In the genomic region with DNA sequence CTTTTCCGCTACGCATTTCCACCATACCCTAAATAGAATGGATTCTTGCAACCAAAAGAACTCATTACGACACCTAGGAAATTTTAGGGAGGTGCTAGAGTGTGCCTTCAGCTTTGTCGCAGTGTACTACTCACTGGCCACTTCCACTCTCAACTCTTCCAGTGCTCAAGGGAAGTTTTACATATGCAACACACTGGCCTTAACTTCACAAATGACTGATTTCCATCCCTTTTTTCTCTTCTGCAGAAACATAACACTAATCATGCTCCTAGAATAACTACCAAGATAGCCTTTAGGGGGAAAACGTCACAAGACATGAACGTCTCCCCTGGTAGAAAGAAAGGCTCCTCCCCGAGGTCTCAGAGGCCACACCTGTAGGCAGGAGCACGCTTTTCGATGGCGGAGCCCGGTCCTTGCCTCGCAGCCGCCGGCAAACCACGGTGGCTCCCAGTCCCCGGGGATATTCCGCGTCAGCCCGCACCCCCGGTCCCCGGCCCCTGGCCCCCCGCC, we compare ENCODE assay signal across 8 cellular contexts. TPM values are rescaled to one million over a fixed set of nuclear protein-coding genes. Genes with fewer than 3 reads are reported as not detected.
A peak's percentile ranks its signal among the peaks of the same experiment; 100 is the strongest.
DNase-seq lines count a peak whose midpoint lies in the region; ATAC-seq and TF ChIP-seq lines count a peak whose summit lies in the region.

No MANE protein-coding gene starts in this region.

- H3K4ac ChIP-seq in IMR-90 (ENCODE audit: low read depth, low read length) = peak overlapping the region; percentile 24; the same call in 1 of the 2 replicates

- H3K9ac ChIP-seq in IMR-90 (ENCODE audit: low read depth, low read length) = peak overlapping the region; percentile 69

- ATAC-seq in GM21619 (IDR thresholded peaks at IDR 0.05; ENCODE audit: unreplicated experiment) = peak; percentile 67
- peak; percentile 33 for ATAC-seq in IMR-90 (ENCODE audit: low read depth)
- peak; percentile 59 for ATAC-seq in Right ventricle myocardium superior (ENCODE audit: poor library complexity)

- TF ChIP-seq POLR2A in IMR-90 (IDR thresholded peaks at IDR 0.05; ENCODE audit: low read depth, low read length) = no peak

- TF ChIP-seq CTCF in IMR-90 (conservative IDR thresholded peaks at IDR 0.05; ENCODE audit: low read depth, low read length) (no peak), type B pancreatic cell (conservative IDR thresholded peaks at IDR 0.05) (no peak)

- H2AK5ac ChIP-seq in IMR-90 (ENCODE audit: low read depth, low read length) = peak overlapping the region; percentile 10; the same call in 1 of the 2 replicates

- H2AK9ac ChIP-seq in IMR-90 (replicated peaks; ENCODE audit: low read depth, low read length, poor library complexity) = no peak overlapping the region

- no peak overlapping the region for H3K18ac ChIP-seq in IMR-90 (ENCODE audit: low read depth, low read length)

- DNase-seq in Daoy (ENCODE audit: low read depth) (peak; percentile 79), IMR-90 (peak; percentile 39), SIG-M5 (lab: John Stamatoyannopoulos, UW) (peak; percentile 41), Right ventricle myocardium superior (peak; percentile 70), posterior cingulate gyrus (peak in 8 of 10 donors; percentile 40 to 91 (median 58)), type B pancreatic cell (ENCODE audit: extremely low spot score, unreplicated experiment) (peak; percentile 78)
- peak; percentile 82 for DNase-seq in activated naive CD4-positive, alpha-beta T cell treated with Interleukin-2 at 50 U/mL for 16 hours

- no peak for TF ChIP-seq RAD21 in IMR-90 (IDR thresholded peaks at IDR 0.05; ENCODE audit: low read length)

- peak overlapping the region; percentile 96 for H3K4me2 ChIP-seq in IMR-90 (ENCODE audit: low read depth, low read length)

- no peaks in the 10 kb centered on the region for H3K36me3 ChIP-seq in IMR-90 (ENCODE audit: control insufficient read depth, insufficient read depth, low read length)

- H4K5ac ChIP-seq in IMR-90 (ENCODE audit: low read depth, low read length) = peak overlapping the region; percentile 56

- H3K27ac ChIP-seq in IMR-90 (ENCODE audit: insufficient read depth, low read length) = no peak overlapping the region

- in situ Hi-C loops in IMR-90 (cut with MboI; ENCODE audit: low sequenced_read_pairs) = no loop called here

- no peaks in the 10 kb centered on the region for H3K27me3 ChIP-seq in IMR-90 (ENCODE audit: control insufficient read depth, insufficient read depth, low read length)

- peak overlapping the region; percentile 66; the same call in 1 of the 2 replicates for H3K56ac ChIP-seq in IMR-90 (ENCODE audit: extremely low read depth, insufficient read depth, low read length)

- peak overlapping the region; percentile 80 for H3K14ac ChIP-seq in IMR-90 (replicated peaks; ENCODE audit: low read depth, low read length)

- BruUV-seq in IMR-90 (replicated peaks; lab: Mats Ljungman, UMichigan) = no TSS peak

- intact Hi-C loops in IMR-90 (cut with micrococcal nuclease) = loop anchor here (2.0 to 5.0 kb wide), 3 partner anchors 117 to 142 kb away; no protein-coding TSS in a partner anchor
- intact Hi-C loops in Right ventricle myocardium superior (cut with DNase I) = loop anchor here (5.0 kb wide), 1 partner anchor 118 kb away; no protein-coding TSS in a partner anchor
- intact Hi-C loops in posterior cingulate gyrus (cut with DNase I) = no loop called here

- no peaks in the 10 kb centered on the region for H3K4me1 ChIP-seq in IMR-90 (ENCODE audit: control insufficient read depth, insufficient read depth, low read length)

- H4K91ac ChIP-seq in IMR-90 (ENCODE audit: insufficient read depth, low read depth, low read length) = no peak overlapping the region; the same call in 1 of the 2 replicates

- H4K20me1 ChIP-seq in IMR-90 (ENCODE audit: insufficient read depth, low read length) = no peaks in the 10 kb centered on the region

- H2BK20ac ChIP-seq in IMR-90 (ENCODE audit: low read depth, low read length) = no peak overlapping the region

- H3K23ac ChIP-seq in IMR-90 (ENCODE audit: low read depth, low read length) = peak overlapping the region; percentile 83

- peak overlapping the region; percentile 44 for H2BK5ac ChIP-seq in IMR-90 (ENCODE audit: low read depth, low read length, poor library complexity, severe bottlenecking)

- peak overlapping the region; percentile 87 for H2AFZ ChIP-seq in IMR-90 (replicated peaks; ENCODE audit: low read length, poor library complexity)

- POLR2A ChIA-PET in IMR-90 (lab: Charles Lee; ENCODE audit: unreplicated experiment) = interaction anchor here (0.6 kb wide), 1 partner anchor 32 kb away, joined by 6 read pairs; no protein-coding TSS in a partner anchor

- H3K9me3 Mint-ChIP-seq in type B pancreatic cell = no peaks in the 10 kb centered on the region

- H2BK15ac ChIP-seq in IMR-90 (ENCODE audit: low read depth, low read length) = 0 out of 3 replicates have a peak overlapping the region, but pooled peaks have one; percentile 41

- dilution Hi-C loops in IMR-90 (cut with HindIII; ENCODE audit: low sequenced_read_pairs, unreplicated experiment) = no loop called here

- no peaks in the 10 kb centered on the region for H3K27me3 Mint-ChIP-seq in type B pancreatic cell

- peak overlapping the region; percentile 89 for H3K4me3 ChIP-seq in IMR-90 (ENCODE audit: insufficient read depth, low read depth, low read length)

- H3K79me1 ChIP-seq in IMR-90 (ENCODE audit: low read depth in 1 of 2, low read length in 2 of 2) = peaks cover 22 to 36% of the 10 kb centered on the region in 2 experiments

- peak overlapping the region; percentile 86 to 97 for H4K8ac ChIP-seq in IMR-90 (ENCODE audit: low read depth in 2 of 2, low read length in 2 of 2)

- H3K4me3 Mint-ChIP-seq in type B pancreatic cell = peak overlapping the region; percentile 98

- H3K9me3 ChIP-seq in IMR-90 (ENCODE audit: control insufficient read depth, insufficient read depth, low read length) = no peaks in the 10 kb centered on the region

- peaks cover 14% of the 10 kb centered on the region for H3K4me1 Mint-ChIP-seq in type B pancreatic cell (ENCODE audit: unreplicated experiment)

- peaks cover 15% of the 10 kb centered on the region for H3K36me3 Mint-ChIP-seq in type B pancreatic cell

- peak overlapping the region; percentile 100 for H3K27ac Mint-ChIP-seq in type B pancreatic cell

- CTCF ChIA-PET in IMR-90 (lab: Yijun Ruan, JAX) = no interaction called here

- WGBS in IMR-90 (ENCODE audit: extremely low coverage in 2 of 2, insufficient read length in 1 of 2), 2 experiments = 0% methylated on average over 4 of the region's 22 CpGs; no CpG with 5 or more reads in 1 of the 2 experiments

- H3K9me1 ChIP-seq in IMR-90 (ENCODE audit: insufficient read depth, low read length) = peaks cover 2% of the 10 kb centered on the region; the same call in 1 of the 2 replicates

- H2BK120ac ChIP-seq in IMR-90 (ENCODE audit: low read depth, low read length) = 0 out of 2 replicates have a peak overlapping the region, but pooled peaks have one; percentile 9

TF ChIP-seq in IMR-90, 13 proteins besides CTCF, POLR2A, EP300 and RAD21:
- TF ChIP-seq MXI1 (IDR thresholded peaks at IDR 0.05; ENCODE audit: borderline replicate concordance, low read depth, low read length) (peak; percentile 88; the same call in 1 of the 2 replicates), NFE2L2 (IDR thresholded peaks at IDR 0.05; ENCODE audit: low read depth, low read length) (no peak)

RNA-seq across cellular contexts. Expression of gene LYRM4, which starts 0.6 kb away (rescaled TPM):
- 22.8 and 24.6 TPM in 2 replicates for total RNA-seq in Daoy (2014; rRNA removed; shearing (Covaris generic))
- 11.5 and 16.1 TPM in 2 replicates for total RNA-seq in IMR-90 (2012; rRNA removed)
- polyA plus RNA-seq in IMR-90 (2012; rRNA removed) = 25.9 and 26.6 TPM in 2 replicates
- polyA plus RNA-seq in IMR-90 (2012; cell fraction: cytosol; rRNA removed) = 14.7 and 33.0 TPM in 2 replicates
- 4.4 and 11.8 TPM in 2 replicates for polyA plus RNA-seq in IMR-90 (2012; cell fraction: nucleus; rRNA removed; ENCODE audit: low replicate concordance)
- 26.2 TPM for total RNA-seq in Right ventricle myocardium superior
- 25.2 and 39.5 TPM in 2 replicates for total RNA-seq in type B pancreatic cell (ENCODE audit: low replicate concordance)

RNA-seq across cellular contexts. Expression of gene FARS2, which starts 1.1 kb away (rescaled TPM):
- total RNA-seq in Daoy (2014; rRNA removed; shearing (Covaris generic)) = 24.0 and 24.7 TPM in 2 replicates
- total RNA-seq in IMR-90 (2012; rRNA removed) (26.1 and 28.9 TPM in 2 replicates), Right ventricle myocardium superior (20.8 TPM), type B pancreatic cell (ENCODE audit: low replicate concordance) (13.1 and 21.9 TPM in 2 replicates)
- 10.7 and 12.1 TPM in 2 replicates for polyA plus RNA-seq in IMR-90 (2012; rRNA removed)
- 8.2 and 11.1 TPM in 2 replicates for polyA plus RNA-seq in IMR-90 (2012; cell fraction: cytosol; rRNA removed)
- polyA plus RNA-seq in IMR-90 (2012; cell fraction: nucleus; rRNA removed; ENCODE audit: low replicate concordance) = 6.5 and 6.6 TPM in 2 replicates
